In the genomic region with DNA sequence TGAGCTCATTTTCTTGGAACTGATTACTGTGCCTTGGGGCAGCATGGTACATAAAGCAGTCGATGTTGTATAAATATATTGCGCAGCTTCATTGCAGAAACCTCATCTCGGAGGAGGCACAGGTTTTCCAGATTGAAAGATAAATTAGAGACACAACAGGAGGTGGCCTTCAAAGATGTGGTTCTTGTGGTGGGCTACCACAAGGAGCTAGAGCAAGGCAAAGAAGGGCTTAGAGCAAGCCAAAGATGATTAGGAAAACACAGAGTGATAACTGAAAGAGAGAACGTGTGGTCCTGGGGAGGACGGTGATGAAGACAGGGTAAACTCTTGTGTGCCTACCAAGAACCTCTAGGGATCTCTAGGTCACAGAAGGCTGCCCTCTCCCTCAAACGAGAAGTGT, we compare ENCODE assay signal across 1 cellular context.
TF ChIP-seq lines count a peak whose summit lies in the region.

No MANE protein-coding gene starts in this region.

TF ChIP-seq in H1, 55 proteins besides CTCF, POLR2A, EP300 and RAD21 (continued from another document):
- TF ChIP-seq TEAD4 (IDR thresholded peaks at IDR 0.05; ENCODE audit: low read depth, low read length) (no peak), SIX5 (IDR thresholded peaks at IDR 0.05; ENCODE audit: low read depth, low read length) (no peak), JUND (IDR thresholded peaks at IDR 0.05; ENCODE audit: low read length) (no peak), SP1 (IDR thresholded peaks at IDR 0.05; ENCODE audit: low read depth, low read length) (no peak), GTF2F1 (IDR thresholded peaks at IDR 0.05; ENCODE audit: borderline replicate concordance, low read depth, low read length) (no peak), CREB1 (IDR thresholded peaks at IDR 0.05) (no peak), SIRT6 (IDR thresholded peaks at IDR 0.05; ENCODE audit: low read length) (no peak), MAX (IDR thresholded peaks at IDR 0.05) (no peak), TAF7 (optimal IDR thresholded peaks at IDR 0.05; ENCODE audit: borderline replicate concordance, low read depth, low read length) (no peak), HDAC6 (IDR thresholded peaks at IDR 0.05; ENCODE audit: low read depth, low read length) (no peak), SIN3A (conservative IDR thresholded peaks at IDR 0.05 in 1 of 2, IDR thresholded peaks at IDR 0.05 in 1 of 2; ENCODE audit: low read depth in 1 of 2, low read length in 2 of 2) (no peak), RXRA (IDR thresholded peaks at IDR 0.05; ENCODE audit: insufficient read depth, low read depth, low read length) (no peak)
